16 cellular contexts compared by ENCODE assay signal in genomic region chr3:77014236-77014635, GRCh38. TPM values are rescaled to one million over a fixed set of nuclear protein-coding genes. Genes with fewer than 3 reads are reported as not detected.
A peak's percentile ranks its signal among the peaks of the same experiment; 100 is the strongest.
DNase-seq lines count a peak whose midpoint lies in the region; ATAC-seq and TF ChIP-seq lines count a peak whose summit lies in the region.
"Had no signal": no experiment of that assay in that cellular context is flagged by ENCODE, and none has a peak within 500 bp of the region (broad histone marks: within the 10 kb centered on the region; RNA-seq: fewer than 3 reads in every experiment).

No MANE protein-coding gene starts in this region.

- H3K27ac Mint-ChIP-seq in nephron = peak overlapping the region; percentile 57 to 72 (median 70)

- H3K4me2 ChIP-seq in hepatocyte (peak overlapping the region; percentile 21), Karpas-422 (ENCODE audit: low read depth, low read length, poor library complexity, severe bottlenecking) (no peak overlapping the region)

- WGBS in hepatocyte (ENCODE audit: low lambda C conversion rate, missing lambda C conversion rate) = 47% methylated on average over 7 of the region's 7 CpGs

- H3K79me2 ChIP-seq in hepatocyte = no peaks in the 10 kb centered on the region
- no peaks in the 10 kb centered on the region for H3K79me2 ChIP-seq in Karpas-422 (ENCODE audit: low read length)

- H3K9me2 ChIP-seq in hepatocyte (replicated peaks; ENCODE audit: insufficient read depth) = no peaks in the 10 kb centered on the region
- H3K9me2 ChIP-seq in Karpas-422 (replicated peaks; ENCODE audit: insufficient read depth, low read length) = no peaks in the 10 kb centered on the region

- H3K27me3 ChIP-seq in hepatocyte = no peaks in the 10 kb centered on the region
- no peaks in the 10 kb centered on the region for H3K27me3 ChIP-seq in Karpas-422 (ENCODE audit: low read length)
- H3K27me3 ChIP-seq: SJCRH30 had no signal

- H3K4me1 Mint-ChIP-seq in nephron = peaks cover 7% of the 10 kb centered on the region

- H3K4me1 ChIP-seq in hepatocyte (ENCODE audit: insufficient read depth) = no peaks in the 10 kb centered on the region
- peaks cover 5% of the 10 kb centered on the region; the same call in 1 of the 2 replicates for H3K4me1 ChIP-seq in Karpas-422 (ENCODE audit: low read length)
- H3K4me1 ChIP-seq: Caco-2, SJCRH30 had no signal

- no peaks in the 10 kb centered on the region for H3K9me3 Mint-ChIP-seq in nephron

- H3K27ac ChIP-seq in hepatocyte = no peak overlapping the region
- no peak overlapping the region for H3K27ac ChIP-seq in Karpas-422 (ENCODE audit: low read length)
- H3K27ac ChIP-seq: C4-2B, RWPE1, SJCRH30 had no signal

- peak; percentile 1 for DNase-seq in NCI-H2227 (lab: John Stamatoyannopoulos, UW; ENCODE audit: unreplicated experiment)
- DNase-seq in NCI-H2227 treated with DMSO at 0.1 percent for 48 hours (lab: John Stamatoyannopoulos, UW) = no peak
- no peak for DNase-seq in hepatocyte (ENCODE audit: low spot score)
- DNase-seq in activated naive CD4-positive, alpha-beta T cell treated with anti-CD3 and anti-CD28 coated beads, Interleukin-2, amount 50 U/mL, for 16 hours = no peak
- DNase-seq in Karpas-422 = no peak
- DNase-seq in stimulated activated naive CD4-positive, alpha-beta T cell (lab: John Stamatoyannopoulos, UW) = no peak
- DNase-seq: 8988T, Caco-2, NCI-H2029 treated with DMSO at 0.1 percent for 48 hours, NCI-H524 treated with DMSO at 0.1 percent for 48 hours, SJCRH30 had no signal

- H4K20me1 ChIP-seq in hepatocyte (ENCODE audit: insufficient read depth, poor library complexity, severe bottlenecking) (no peaks in the 10 kb centered on the region), Karpas-422 (ENCODE audit: insufficient read depth, low read depth, low read length) (no peaks in the 10 kb centered on the region)

- H3K9ac ChIP-seq in Karpas-422 (ENCODE audit: low read length) = no peak overlapping the region

- H2AFZ ChIP-seq in hepatocyte (no peak overlapping the region), Karpas-422 (ENCODE audit: low read length) (no peak overlapping the region)

- H3K4me3 Mint-ChIP-seq in nephron = peak overlapping the region in 1 of 3 experiments; percentile 7

- H3K9me3 ChIP-seq in hepatocyte (ENCODE audit: low read depth) (no peaks in the 10 kb centered on the region), Karpas-422 (ENCODE audit: low read length) (no peaks in the 10 kb centered on the region)
- H3K9me3 ChIP-seq: Caco-2, SJCRH30 had no signal

- H3K36me3 ChIP-seq in hepatocyte (replicated peaks; ENCODE audit: insufficient read depth, low read depth) (no peaks in the 10 kb centered on the region), Karpas-422 (ENCODE audit: insufficient read depth, low read length) (no peaks in the 10 kb centered on the region)
- H3K36me3 ChIP-seq: SJCRH30 had no signal

- ATAC-seq in GM18861 (IDR thresholded peaks at IDR 0.05; ENCODE audit: unreplicated experiment) = no peak
- ATAC-seq: HepG2 had no signal

- no peaks in the 10 kb centered on the region for H3K36me3 Mint-ChIP-seq in nephron (ENCODE audit: low read depth)

- TF ChIP-seq CTCF in hepatocyte (IDR thresholded peaks at IDR 0.05; ENCODE audit: poor library complexity) (no peak), nephron (IDR thresholded peaks at IDR 0.05; ENCODE audit: unreplicated experiment in 3 of 3) (no peak)

- no peaks in the 10 kb centered on the region for H3K27me3 Mint-ChIP-seq in nephron (ENCODE audit: low read depth)

- H3K4me3 ChIP-seq in hepatocyte (no peak overlapping the region), Karpas-422 (ENCODE audit: low read length) (no peak overlapping the region)
- H3K4me3 ChIP-seq: SJCRH30 had no signal

RNA-seq across cellular contexts. Expression of gene ROBO2, which starts 25.7 kb away (rescaled TPM):
- 13.0 and 14.3 TPM in 2 replicates for total RNA-seq in hepatocyte
- polyA plus RNA-seq in hepatocyte = 1.2 and 3.4 TPM in 2 replicates
- total RNA-seq in Karpas-422 (2014; rRNA removed; shearing (Covaris generic); ENCODE audit: low replicate concordance) = 162 and 262 TPM in 2 replicates
- total RNA-seq: HepG2 had no signal
- polyA plus RNA-seq: HepG2 had no signal

Comparison
In these comparisons a context has a peak if more than half of its experiments do, and no peak if none do; other contexts are left out.
1. RNA of gene ROBO2, which starts 25.7 kb away (total RNA-seq): 162 to 262 TPM in Karpas-422; 13.0 to 14.3 TPM in hepatocyte; every median in the first group is over 10 times any median in the second.